Comparison of ENCODE assay signal across 1 cellular context in genomic region chr16:81314603-81315270, GRCh38.
TF ChIP-seq lines count a peak whose summit lies in the region.

Gene GAN (plus strand): TSS chr16:81314962. CDS start chr16:81315114, 152 bp downstream.

TF ChIP-seq in HepG2, 621 proteins besides CTCF, POLR2A, EP300 and RAD21 (continued from another document and continues in another):
- TF ChIP-seq POGK (CRISPR knock-in tag; conservative IDR thresholded peaks at IDR 0.05) = peak; percentile 90; the same call in 1 of the 2 replicates
- no peak for TF ChIP-seq STAG1 (CRISPR knock-in tag; IDR thresholded peaks at IDR 0.05)
- TF ChIP-seq ZNF574 (CRISPR knock-in tag; IDR thresholded peaks at IDR 0.05) = peak; percentile 84
- TF ChIP-seq ZBTB25 (CRISPR knock-in tag; IDR thresholded peaks at IDR 0.05) = peak; percentile 81; the same call in 1 of the 2 replicates
- TF ChIP-seq SIN3A (IDR thresholded peaks at IDR 0.05; ENCODE audit: borderline replicate concordance, low read depth, low read length) = peak; percentile 82
- TF ChIP-seq ZNF740 (CRISPR knock-in tag; IDR thresholded peaks at IDR 0.05) = 0 out of 2 replicates have a peak, but pooled peaks have one; percentile 61
- TF ChIP-seq ZMYM3 (CRISPR knock-in tag; IDR thresholded peaks at IDR 0.05) = peak; percentile 48; the same call in 1 of the 2 replicates
- TF ChIP-seq CBFB (CRISPR knock-in tag; IDR thresholded peaks at IDR 0.05) = peak; percentile 91
- TF ChIP-seq ZNF883 (CRISPR knock-in tag; IDR thresholded peaks at IDR 0.05; ENCODE audit: not compliant biosample characterization) = peak; percentile 67
- no peak for TF ChIP-seq HNF4G (IDR thresholded peaks at IDR 0.05; ENCODE audit: borderline replicate concordance, low read depth, low read length)
- peak; percentile 39; the same call in 1 of the 2 replicates for TF ChIP-seq HNF4G (CRISPR knock-in tag; IDR thresholded peaks at IDR 0.05; ENCODE audit: borderline replicate concordance, low read depth)
- peak; percentile 94 for TF ChIP-seq YEATS2 (CRISPR knock-in tag; IDR thresholded peaks at IDR 0.05; ENCODE audit: borderline replicate concordance)
- TF ChIP-seq PATZ1 (CRISPR knock-in tag; IDR thresholded peaks at IDR 0.05) = peak; percentile 88
- TF ChIP-seq ZNF225 (CRISPR knock-in tag; IDR thresholded peaks at IDR 0.05) = peak; percentile 59; the same call in 1 of the 2 replicates
- peak; percentile 96 for TF ChIP-seq PHF20 (CRISPR knock-in tag; IDR thresholded peaks at IDR 0.05)
- peak; percentile 49; the same call in 1 of the 2 replicates for TF ChIP-seq ZIK1 (CRISPR knock-in tag; IDR thresholded peaks at IDR 0.05; ENCODE audit: borderline replicate concordance, low read depth)
- peak; percentile 51 for TF ChIP-seq ZNF782 (CRISPR knock-in tag; IDR thresholded peaks at IDR 0.05; ENCODE audit: borderline replicate concordance)
- peak; percentile 73; the same call in 1 of the 2 replicates for TF ChIP-seq BCL3 (CRISPR knock-in tag; IDR thresholded peaks at IDR 0.05)
- TF ChIP-seq DNMT3B (CRISPR knock-in tag; conservative IDR thresholded peaks at IDR 0.05) = 0 out of 2 replicates have a peak, but pooled peaks have one; percentile 44
- peak; percentile 71; the same call in 1 of the 2 replicates for TF ChIP-seq HOXD1 (CRISPR knock-in tag; IDR thresholded peaks at IDR 0.05)
- TF ChIP-seq SMAD9 (CRISPR knock-in tag; IDR thresholded peaks at IDR 0.05) = no peak; the same call in 1 of the 2 replicates
- peak; percentile 44 for TF ChIP-seq MED8 (CRISPR knock-in tag; IDR thresholded peaks at IDR 0.05; ENCODE audit: insufficient replicate concordance)
- no peak for TF ChIP-seq ATF6 (CRISPR knock-in tag; conservative IDR thresholded peaks at IDR 0.05)
- TF ChIP-seq ZNF816 (CRISPR knock-in tag; IDR thresholded peaks at IDR 0.05; ENCODE audit: borderline replicate concordance) = peak; percentile 70; the same call in 1 of the 2 replicates
- TF ChIP-seq IRX3 (CRISPR knock-in tag; IDR thresholded peaks at IDR 0.05; ENCODE audit: borderline replicate concordance, low read depth) = 0 out of 2 replicates have a peak, but pooled peaks have one; percentile 64
- peak; percentile 67; the same call in 1 of the 2 replicates for TF ChIP-seq ZNF605 (CRISPR knock-in tag; IDR thresholded peaks at IDR 0.05)
- TF ChIP-seq ZMYM2 (CRISPR knock-in tag; IDR thresholded peaks at IDR 0.05) = peak; percentile 87; the same call in 1 of the 2 replicates
- peak; percentile 20 for TF ChIP-seq AGO1 (IDR thresholded peaks at IDR 0.05; ENCODE audit: low read depth, low read length, poor library complexity, severe bottlenecking)
- no peak; the same call in 1 of the 2 replicates for TF ChIP-seq THAP7 (CRISPR knock-in tag; IDR thresholded peaks at IDR 0.05)
- peak; percentile 72; the same call in 1 of the 2 replicates for TF ChIP-seq ZFY (CRISPR knock-in tag; IDR thresholded peaks at IDR 0.05)
- TF ChIP-seq SNAPC2 (CRISPR knock-in tag; IDR thresholded peaks at IDR 0.05) = 0 out of 2 replicates have a peak, but pooled peaks have one; percentile 65
- peak; percentile 93 for TF ChIP-seq GABPB1 (CRISPR knock-in tag; IDR thresholded peaks at IDR 0.05)
- TF ChIP-seq TBX2 (CRISPR knock-in tag; IDR thresholded peaks at IDR 0.05; ENCODE audit: borderline replicate concordance) = peak; percentile 93; the same call in 1 of the 2 replicates
- TF ChIP-seq SNAPC5 (CRISPR knock-in tag; IDR thresholded peaks at IDR 0.05; ENCODE audit: borderline replicate concordance) = 0 out of 2 replicates have a peak, but pooled peaks have one; percentile 46
- 0 out of 2 replicates have a peak, but pooled peaks have one; percentile 51 for TF ChIP-seq CC2D1A (CRISPR knock-in tag; IDR thresholded peaks at IDR 0.05)
- peak; percentile 100 for TF ChIP-seq ZNF670 (CRISPR knock-in tag; IDR thresholded peaks at IDR 0.05; ENCODE audit: borderline replicate concordance)
- peak; percentile 93 for TF ChIP-seq THAP11 (CRISPR knock-in tag; IDR thresholded peaks at IDR 0.05)
- peak; percentile 80 for TF ChIP-seq RFX5 (IDR thresholded peaks at IDR 0.05; ENCODE audit: low read depth, low read length)
- TF ChIP-seq NFKB2 (CRISPR knock-in tag; IDR thresholded peaks at IDR 0.05; ENCODE audit: borderline replicate concordance) = peak; percentile 90; the same call in 1 of the 2 replicates
- no peak for TF ChIP-seq TGIF2 (CRISPR knock-in tag; IDR thresholded peaks at IDR 0.05)
- TF ChIP-seq ZFP82 (CRISPR knock-in tag; IDR thresholded peaks at IDR 0.05; ENCODE audit: borderline replicate concordance) = peak; percentile 97
- TF ChIP-seq HINFP (CRISPR knock-in tag; IDR thresholded peaks at IDR 0.05; ENCODE audit: low read depth) = peak; percentile 44; the same call in 1 of the 2 replicates
- TF ChIP-seq ZNF687 (CRISPR knock-in tag; IDR thresholded peaks at IDR 0.05) = peak; percentile 88
